ENCODE assay signal across 8 cellular contexts in the genomic region with DNA sequence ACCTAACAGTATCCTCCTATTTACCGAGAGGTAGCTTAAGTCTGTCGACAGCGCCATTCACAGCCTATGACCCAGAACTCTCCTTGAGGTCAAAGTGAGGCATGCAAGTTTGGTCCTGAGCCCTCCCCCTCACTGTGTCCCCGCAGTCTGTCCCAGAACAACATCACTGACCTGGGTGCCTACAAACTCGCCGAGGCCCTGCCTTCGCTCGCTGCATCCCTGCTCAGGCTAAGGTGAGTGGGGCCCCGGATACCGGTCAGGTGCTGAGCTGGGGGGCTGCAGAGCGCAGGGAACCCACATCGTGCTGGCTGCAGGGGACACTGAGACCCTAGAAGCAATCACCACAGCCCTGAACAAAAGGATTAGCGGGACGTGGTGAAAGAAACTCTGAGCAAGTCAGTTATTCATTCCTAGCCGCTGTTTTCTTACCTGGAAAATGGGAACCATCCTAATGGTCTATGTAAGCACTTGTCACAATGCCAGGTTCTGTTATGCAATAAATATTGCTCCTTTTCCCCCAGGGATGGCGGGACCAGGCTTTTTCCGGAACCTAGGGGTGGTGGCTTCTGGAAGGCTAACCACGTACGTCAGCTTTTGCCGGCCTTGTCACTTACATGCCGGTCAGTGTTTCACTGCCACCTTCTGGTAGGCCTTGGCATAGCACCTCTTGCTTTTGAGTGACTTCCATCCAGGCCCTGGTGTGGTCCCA. TPM values are rescaled to one million over a fixed set of nuclear protein-coding genes. Genes with fewer than 3 reads are reported as not detected.
A peak's percentile ranks its signal among the peaks of the same experiment; 100 is the strongest.
DNase-seq lines count a peak whose midpoint lies in the region; ATAC-seq, FAIRE-seq and TF ChIP-seq lines count a peak whose summit lies in the region.

No MANE protein-coding gene starts in this region.

- ATAC-seq in GM21423 (IDR thresholded peaks at IDR 0.05; ENCODE audit: unreplicated experiment) (peak; percentile 65), sciatic nerve (peak; percentile 93), GM18873 (IDR thresholded peaks at IDR 0.05; ENCODE audit: low FRiP score, unreplicated experiment) (no peak)

- no peaks in the 10 kb centered on the region for H3K36me3 ChIP-seq in astrocyte (ENCODE audit: insufficient read depth, low read length)

- no peaks in the 10 kb centered on the region for H4K20me1 ChIP-seq in astrocyte (ENCODE audit: insufficient read depth, low read length)

- no peaks in the 10 kb centered on the region for H3K79me2 ChIP-seq in astrocyte (ENCODE audit: insufficient read depth, low read length)

- DNase-seq in Ammon's horn (ENCODE audit: low spot score) (peak; percentile 96), NCI-H1694 treated with DMSO at 0.1 percent for 48 hours (lab: John Stamatoyannopoulos, UW) (peak; percentile 68), astrocyte (ENCODE audit: low read depth) (peak; percentile 81), hippocampal formation (lab: John Stamatoyannopoulos, UW) (peak; percentile 34 to 75), sciatic nerve (ENCODE audit: low spot score) (peak; percentile 97)
- DNase-seq in T-helper 2 cell treated with Interferon-gamma antibody and Interleukin-4, amounts not matched to agents 5 μg/mL and 100 μg/mL, for 36 hours (ENCODE audit: low spot score) = peak; percentile 73

- H3K27ac ChIP-seq in astrocyte (ENCODE audit: low read depth, low read length) = no peak overlapping the region

- peaks cover 11% of the 10 kb centered on the region for H3K4me1 Mint-ChIP-seq in T-helper 2 cell treated with Interferon-gamma antibody and Interleukin-4, amounts not matched to agents 5 μg/mL and 100 μg/mL, for 36 hours (ENCODE audit: low read depth)
- no peaks in the 10 kb centered on the region for H3K4me1 Mint-ChIP-seq in astrocyte (ENCODE audit: low read depth, unreplicated experiment)

- peaks cover 10% of the 10 kb centered on the region for H3K4me1 ChIP-seq in astrocyte (ENCODE audit: insufficient read depth, low read length)

- FAIRE-seq in astrocyte (lab: Jason Lieb, UNC) = peak; percentile 54

- intact Hi-C loops in sciatic nerve (cut with DNase I) = loop anchor here (5.0 kb wide), 1 partner anchor 406 kb away; no protein-coding TSS in a partner anchor

- H3K9me3 ChIP-seq in astrocyte (ENCODE audit: insufficient read depth, low read depth, low read length) = no peaks in the 10 kb centered on the region

- H2AFZ ChIP-seq in astrocyte (ENCODE audit: low read depth, low read length) = peak overlapping the region; percentile 46

- H3K9ac ChIP-seq in astrocyte (ENCODE audit: low read length) = peak overlapping the region; percentile 31

- H3K4me3 Mint-ChIP-seq in T-helper 2 cell treated with Interferon-gamma antibody and Interleukin-4, amounts not matched to agents 5 μg/mL and 100 μg/mL, for 36 hours = no peak overlapping the region
- no peak overlapping the region for H3K4me3 Mint-ChIP-seq in astrocyte (ENCODE audit: unreplicated experiment)

- H3K27me3 Mint-ChIP-seq in T-helper 2 cell treated with Interferon-gamma antibody and Interleukin-4, amounts not matched to agents 5 μg/mL and 100 μg/mL, for 36 hours (ENCODE audit: low read depth) = no peaks in the 10 kb centered on the region
- H3K27me3 Mint-ChIP-seq in astrocyte (ENCODE audit: low read depth, unreplicated experiment) = peaks cover 15% of the 10 kb centered on the region

- H3K9me3 Mint-ChIP-seq in T-helper 2 cell treated with Interferon-gamma antibody and Interleukin-4, amounts not matched to agents 5 μg/mL and 100 μg/mL, for 36 hours = no peaks in the 10 kb centered on the region
- no peaks in the 10 kb centered on the region for H3K9me3 Mint-ChIP-seq in astrocyte (ENCODE audit: unreplicated experiment)

- H3K36me3 Mint-ChIP-seq in T-helper 2 cell treated with Interferon-gamma antibody and Interleukin-4, amounts not matched to agents 5 μg/mL and 100 μg/mL, for 36 hours (ENCODE audit: low read depth) = peaks cover 11% of the 10 kb centered on the region
- H3K36me3 Mint-ChIP-seq in astrocyte (ENCODE audit: low read depth, unreplicated experiment) = peaks cover under 1% of the 10 kb centered on the region

- no peak overlapping the region for H3K4me3 ChIP-seq in astrocyte (ENCODE audit: insufficient read depth, low read depth, low read length)

- TF ChIP-seq CTCF in astrocyte (IDR thresholded peaks at IDR 0.05; ENCODE audit: insufficient read depth, low read depth, low read length) = peak; percentile 99

- H3K27me3 ChIP-seq in astrocyte (ENCODE audit: insufficient read depth, low read length) = no peaks in the 10 kb centered on the region

- H3K27ac Mint-ChIP-seq in T-helper 2 cell treated with Interferon-gamma antibody and Interleukin-4, amounts not matched to agents 5 μg/mL and 100 μg/mL, for 36 hours = no peak overlapping the region
- no peak overlapping the region for H3K27ac Mint-ChIP-seq in astrocyte (ENCODE audit: unreplicated experiment)

- H3K4me2 ChIP-seq in astrocyte (ENCODE audit: low read length) = peak overlapping the region; percentile 64

RNA-seq across cellular contexts. Expression of gene DEXI, which starts 23.8 kb away (rescaled TPM):
- 39.8 and 46.6 TPM in 2 replicates for total RNA-seq in astrocyte
- total RNA-seq in sciatic nerve = 31.7 TPM

RNA-seq across cellular contexts. Expression of gene CLEC16A, which starts 25.9 kb away (rescaled TPM):
- total RNA-seq in astrocyte = 31.7 and 32.1 TPM in 2 replicates
- total RNA-seq in sciatic nerve = 39.4 TPM

RNA-seq across cellular contexts. Expression of gene CIITA, which starts 41.4 kb away (rescaled TPM):
- total RNA-seq in astrocyte = not detected in 2 replicates
- total RNA-seq in sciatic nerve = 51.9 TPM

Comparison
In these comparisons a context has a peak if more than half of its experiments do, and no peak if none do; other contexts are left out.
1. RNA of gene CIITA, which starts 41.4 kb away (total RNA-seq): 51.9 TPM in sciatic nerve (single experiment); not detected in astrocyte; every median in the first group is over 10 times any median in the second.
2. Peak in every context shown above with its lines, with median percentiles within 50 percentile points of each other: DNase-seq.